ENCODE assay signal across 14 cellular contexts in the genomic region with DNA sequence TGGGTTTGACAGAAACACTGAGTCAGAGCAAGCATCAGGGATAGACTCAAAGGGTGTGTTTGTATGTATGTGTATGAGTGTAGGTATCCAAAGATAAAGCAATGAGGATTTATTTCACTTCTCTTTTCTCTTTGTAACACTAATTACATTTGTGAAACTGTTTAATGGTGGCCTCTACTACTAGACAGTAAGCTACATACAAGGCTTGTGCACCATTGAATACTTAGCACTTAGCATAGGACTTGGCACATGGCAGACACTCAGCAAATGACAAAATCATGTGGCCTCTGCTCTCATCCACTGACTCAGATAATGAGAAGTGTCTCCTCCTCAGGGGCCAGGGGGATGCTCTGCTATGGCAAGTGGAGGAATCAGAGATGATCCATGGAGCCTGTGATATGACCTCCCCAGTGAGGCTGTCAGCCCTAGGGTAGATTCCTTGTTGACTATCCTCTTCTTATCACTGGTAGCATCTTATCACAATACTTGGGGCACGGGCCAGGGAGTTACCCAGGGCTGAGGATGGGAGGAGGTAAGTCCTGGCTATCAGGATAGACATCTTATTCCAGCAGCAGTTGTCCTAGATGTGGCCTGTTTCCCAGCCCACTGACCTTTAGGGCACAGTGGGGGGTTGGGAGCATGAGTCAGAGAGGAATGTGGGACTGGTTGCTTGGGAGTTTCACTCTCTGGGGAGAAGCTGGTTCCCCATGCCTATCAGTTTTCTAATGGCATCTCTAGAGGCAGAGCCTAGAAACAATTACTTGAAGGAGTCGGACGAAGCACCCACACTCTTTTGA.
DNase-seq lines count a peak whose midpoint lies in the region; ATAC-seq and TF ChIP-seq lines count a peak whose summit lies in the region.
"Had no signal": no experiment of that assay in that cellular context is flagged by ENCODE, and none has a peak within 500 bp of the region (broad histone marks: within the 10 kb centered on the region; RNA-seq: fewer than 3 reads in every experiment).

No MANE protein-coding gene starts in this region.

- POLR2A ChIA-PET in HEK293T (lab: Yijun Ruan, JAX): no interaction called here

- CTCF ChIA-PET in HEK293T (lab: Yijun Ruan, JAX): no interaction called here

- peak; percentile 48 for DNase-seq in ACHN
- peak; percentile 31 for DNase-seq in HEK293T (ENCODE audit: extremely low spot score)
- peak; percentile 82 for DNase-seq in SW480 (ENCODE audit: low spot score)
- peak; percentile 98 for DNase-seq in islet precursor cell
- DNase-seq in NCI-H2107 (lab: John Stamatoyannopoulos, UW): no peak
- no peak for DNase-seq in NCI-H748 (lab: John Stamatoyannopoulos, UW; ENCODE audit: unreplicated experiment)
- DNase-seq: activated CD8-positive, alpha-beta memory T cell treated with anti-CD3 and anti-CD28 coated beads for 24 hours; activated naive CD4-positive, alpha-beta T cell treated with anti-CD3 and anti-CD28 coated beads for 36 hours; GF-D8; KBM-7; NCI-H2029; stimulated activated CD8-positive, alpha-beta memory T cell treated with anti-CD3 and anti-CD28 coated beads, Interleukin-4, amount 100 ng/mL, for 48 hours had no signal

- in situ Hi-C loops in ACHN (cut with HindIII; ENCODE audit: low pct_ligation_motif_present, low pct_unique_long_range_greater_than_20kb, low sequenced_read_pairs): loop anchor here (10.0 kb wide), 1 partner anchor 57 kb away; no protein-coding TSS in a partner anchor

- ATAC-seq in HG03520 (IDR thresholded peaks at IDR 0.05; ENCODE audit: unreplicated experiment) (no peak), HG03025 (IDR thresholded peaks at IDR 0.05; ENCODE audit: low FRiP score, unreplicated experiment) (no peak)

TF ChIP-seq in HEK293T, 16 proteins besides CTCF, POLR2A, EP300 and RAD21:
- TF ChIP-seq FOXK2 (IDR thresholded peaks at IDR 0.05): no peak
- TF ChIP-seq L3MBTL2 (conservative IDR thresholded peaks at IDR 0.05): no peak
- no peak for TF ChIP-seq ELF4 (IDR thresholded peaks at IDR 0.05)
- TF ChIP-seq FOXM1 (IDR thresholded peaks at IDR 0.05; ENCODE audit: borderline replicate concordance): no peak
- no peak for TF ChIP-seq CTBP1 (IDR thresholded peaks at IDR 0.05; ENCODE audit: borderline replicate concordance)

Comparison
In these comparisons a context has a peak if more than half of its experiments do, and no peak if none do; other contexts are left out.
1. DNase-seq: peak in ACHN (single experiment), HEK293T (single experiment), SW480 (single experiment) and islet precursor cell (single experiment); none in NCI-H2107 (single experiment) and NCI-H748 (single experiment).